In the genomic region with DNA sequence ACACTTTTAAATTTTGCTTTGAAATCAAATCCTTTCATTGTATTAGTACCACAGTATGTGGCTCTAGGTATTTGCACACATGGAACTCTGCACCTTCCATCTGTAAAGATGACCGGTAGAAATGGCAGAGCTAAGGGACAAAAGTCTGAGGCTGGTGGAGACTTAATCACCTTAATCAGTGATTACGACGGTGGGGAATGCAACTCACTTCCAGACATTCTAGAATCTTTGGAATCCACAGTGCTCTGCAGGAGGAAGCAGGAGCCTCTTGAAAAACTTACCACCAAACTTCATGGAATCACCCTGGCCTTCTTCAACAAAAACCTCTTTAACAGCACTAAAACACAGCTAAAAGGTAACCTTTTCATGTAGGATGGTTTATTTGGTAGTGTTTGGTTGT, we compare ENCODE assay signal across 29 cellular contexts. TPM values are rescaled to one million over a fixed set of nuclear protein-coding genes. Genes with fewer than 3 reads are reported as not detected.
A peak's percentile ranks its signal among the peaks of the same experiment; 100 is the strongest.
DNase-seq lines count a peak whose midpoint lies in the region; ATAC-seq and TF ChIP-seq lines count a peak whose summit lies in the region.
"Had no signal": no experiment of that assay in that cellular context is flagged by ENCODE, and none has a peak within 500 bp of the region (broad histone marks: within the 10 kb centered on the region; RNA-seq: fewer than 3 reads in every experiment).

No MANE protein-coding gene starts in this region.

- H3K4me2 ChIP-seq in BLaER1 (peak overlapping the region; percentile 82), parathyroid adenoma (ENCODE audit: low read length) (no peak overlapping the region)

- peak overlapping the region; percentile 4 for H3K27ac Mint-ChIP-seq in endodermal cell
- H3K27ac Mint-ChIP-seq: activated CD4-positive, alpha-beta T cell treated with anti-CD3 and anti-CD28 coated beads, Interleukin-2, amount 10 ng/mL, durations not matched to agents 24 days and 14 days; memory B cell; stimulated activated naive CD8-positive, alpha-beta T cell treated with anti-CD3 and anti-CD28 coated beads, Interleukin-15, amount 100 ng/mL, for 72 hours had no signal

- peak overlapping the region; percentile 30 for H2AFZ ChIP-seq in parathyroid adenoma

- H3K4me3 Mint-ChIP-seq in endodermal cell, result no peak overlapping the region
- H3K4me3 Mint-ChIP-seq: activated CD4-positive, alpha-beta T cell treated with anti-CD3 and anti-CD28 coated beads, Interleukin-2, amount 10 ng/mL, durations not matched to agents 24 days and 14 days; memory B cell; stimulated activated naive CD8-positive, alpha-beta T cell treated with anti-CD3 and anti-CD28 coated beads, Interleukin-15, amount 100 ng/mL, for 72 hours had no signal

- 10 to 22% methylated on average over 2 to 3 of the region's 3 CpGs for WGBS in endodermal cell (ENCODE audit: insufficient coverage in 1 of 2, insufficient read length in 1 of 2), 2 experiments

- TF ChIP-seq CTCF in endodermal cell (conservative IDR thresholded peaks at IDR 0.05) (no peak), parathyroid adenoma (IDR thresholded peaks at IDR 0.05) (no peak)

- ATAC-seq in GM21717 (IDR thresholded peaks at IDR 0.05; ENCODE audit: unreplicated experiment), result no peak
- ATAC-seq: esophagus mucosa; left lobe of liver; stimulated activated naive CD8-positive, alpha-beta T cell treated with anti-CD3 and anti-CD28 coated beads, Interleukin-15, amount 100 ng/mL, for 72 hours had no signal

- no peaks in the 10 kb centered on the region for H3K79me2 ChIP-seq in parathyroid adenoma

- no peaks in the 10 kb centered on the region for H3K9me3 Mint-ChIP-seq in endodermal cell
- H3K9me3 Mint-ChIP-seq: activated CD4-positive, alpha-beta T cell treated with anti-CD3 and anti-CD28 coated beads, Interleukin-2, amount 10 ng/mL, durations not matched to agents 24 days and 14 days; memory B cell; stimulated activated naive CD8-positive, alpha-beta T cell treated with anti-CD3 and anti-CD28 coated beads, Interleukin-15, amount 100 ng/mL, for 72 hours had no signal

- H3K4me3 ChIP-seq in BLaER1, result no peak overlapping the region
- H3K4me3 ChIP-seq in HUES48 (ENCODE audit: low read depth, low read length), result no peak overlapping the region
- peak overlapping the region; percentile 57 for H3K4me3 ChIP-seq in endodermal cell (ENCODE audit: low read length)
- no peak overlapping the region for H3K4me3 ChIP-seq in parathyroid adenoma (ENCODE audit: low read depth, low read length)
- H3K4me3 ChIP-seq: breast epithelium, coronary artery, prostate gland, thyroid gland had no signal

- H3K9me3 ChIP-seq in BLaER1 (no peaks in the 10 kb centered on the region), HUES48 (ENCODE audit: control insufficient read depth, insufficient read depth, low read length) (no peaks in the 10 kb centered on the region), endodermal cell (ENCODE audit: control insufficient read depth, low read length) (no peaks in the 10 kb centered on the region), parathyroid adenoma (ENCODE audit: control insufficient read depth, low read length) (no peaks in the 10 kb centered on the region)
- H3K9me3 ChIP-seq: breast epithelium, neutrophil, prostate gland, thyroid gland had no signal

- H3K36me3 ChIP-seq in BLaER1 (no peaks in the 10 kb centered on the region), HUES48 (ENCODE audit: control insufficient read depth, insufficient read depth, low read length) (no peaks in the 10 kb centered on the region), endodermal cell (ENCODE audit: control insufficient read depth, insufficient read depth, low read length) (no peaks in the 10 kb centered on the region), parathyroid adenoma (ENCODE audit: control insufficient read depth, insufficient read depth, low read length) (no peaks in the 10 kb centered on the region)
- H3K36me3 ChIP-seq: breast epithelium, neutrophil, prostate gland, thyroid gland had no signal

- H3K9ac ChIP-seq in BLaER1, result no peak overlapping the region
- H3K9ac ChIP-seq in HUES48 (ENCODE audit: low read depth, low read length), result no peak overlapping the region; the same call in 1 of the 2 replicates
- H3K9ac ChIP-seq in endodermal cell (ENCODE audit: extremely low read depth, low read length, poor library complexity, severe bottlenecking), result peak overlapping the region; percentile 62
- no peak overlapping the region for H3K9ac ChIP-seq in parathyroid adenoma

- DNase-seq in endodermal cell (no peak), NCI-H526 treated with DMSO at 0.1 percent for 48 hours (lab: John Stamatoyannopoulos, UW) (no peak), NCI-H1417 treated with DMSO at 0.1 percent for 48 hours (lab: John Stamatoyannopoulos, UW) (no peak), NCI-H1694 (lab: John Stamatoyannopoulos, UW) (no peak)
- DNase-seq: activated CD4-positive, alpha-beta T cell treated with anti-CD3 and anti-CD28 coated beads, Interleukin-2, amount 10 ng/mL, durations not matched to agents 24 days and 14 days; activated T-cell treated with anti-CD3 and anti-CD28 coated beads, Interleukin-2, amount 50 U/mL, for 48 hours; C1 segment of cervical spinal cord; COR-L47; DMS53; Karpas-422; NCI-H146; NCI-H2171; NCI-H526; SIG-M5; stimulated activated CD8-positive, alpha-beta memory T cell treated with anti-CD3 and anti-CD28 coated beads, Interleukin-4, amount 100 ng/mL, for 48 hours; stimulated activated naive CD8-positive, alpha-beta T cell treated with anti-CD3 and anti-CD28 coated beads, Interleukin-15, amount 100 ng/mL, for 72 hours; T1000; thyroid gland had no signal

- H3K36me3 Mint-ChIP-seq in endodermal cell (ENCODE audit: low read depth), result no peaks in the 10 kb centered on the region
- H3K36me3 Mint-ChIP-seq: memory B cell had no signal

- peaks cover 52% of the 10 kb centered on the region for H3K4me1 Mint-ChIP-seq in endodermal cell

- H4K20me1 ChIP-seq in BLaER1, result no peaks in the 10 kb centered on the region

- H3K4me1 ChIP-seq in BLaER1 (peaks cover 37% of the 10 kb centered on the region), HUES48 (ENCODE audit: control insufficient read depth, insufficient read depth, low read length) (peaks cover 60% of the 10 kb centered on the region), endodermal cell (ENCODE audit: control insufficient read depth, insufficient read depth, low read length) (peaks cover 17% of the 10 kb centered on the region), parathyroid adenoma (peaks cover 4% of the 10 kb centered on the region)
- H3K4me1 ChIP-seq: prostate gland had no signal

- H3K27me3 Mint-ChIP-seq in endodermal cell (ENCODE audit: insufficient read depth), result peaks cover 31% of the 10 kb centered on the region

- H3K27ac ChIP-seq in BLaER1, result no peak overlapping the region
- H3K27ac ChIP-seq in HUES48 (ENCODE audit: low read depth, low read length), result peak overlapping the region; percentile 38
- H3K27ac ChIP-seq in endodermal cell (ENCODE audit: low read depth, low read length), result peak overlapping the region; percentile 33
- H3K27ac ChIP-seq in parathyroid adenoma, result no peak overlapping the region
- H3K27ac ChIP-seq: breast epithelium, neutrophil, prostate gland, thyroid gland had no signal

- H3K27me3 ChIP-seq in BLaER1 (peaks cover 2% of the 10 kb centered on the region; the same call in 1 of the 2 replicates), HUES48 (ENCODE audit: control insufficient read depth, insufficient read depth, low read length) (peaks cover 70% of the 10 kb centered on the region), endodermal cell (ENCODE audit: control insufficient read depth, insufficient read depth, low read length, poor library complexity, severe bottlenecking) (peaks cover 33% of the 10 kb centered on the region), parathyroid adenoma (ENCODE audit: control insufficient read depth, insufficient read depth, low read length) (no peaks in the 10 kb centered on the region)
- H3K27me3 ChIP-seq: breast epithelium, thyroid gland had no signal

RNA-seq across cellular contexts. Expression of a gene that starts 3.9 kb away (rescaled TPM):
- 1 to 10 TPM in 1 of 2 donors, under 1 TPM in 1; 0.42 to 4.2 TPM for total RNA-seq in endodermal cell
- polyA plus RNA-seq in endodermal cell (2013, experiment 1 of 2), result 44.5 TPM
- polyA plus RNA-seq in endodermal cell (2013, experiment 2 of 2), result 43.8 TPM

Comparison
In these comparisons a context has a peak if more than half of its experiments do, and no peak if none do; other contexts are left out.
1. H3K27ac ChIP-seq: peak in HUES48 (single experiment) and endodermal cell (single experiment); none in BLaER1 (single experiment) and parathyroid adenoma (single experiment).